23 cellular contexts compared by ENCODE assay signal in genomic region chr7:28528899-28529298, GRCh38.
"Had no signal": no experiment of that assay in that cellular context is flagged by ENCODE, and none has a peak within 500 bp of the region (broad histone marks: within the 10 kb centered on the region; RNA-seq: fewer than 3 reads in every experiment).

No MANE protein-coding gene starts in this region.

- ATAC-seq: activated T-cell treated with anti-CD3 and anti-CD28 coated beads, Interleukin-2, amount 50 U/mL, for 72 hours; mucosa of descending colon; psoas muscle; right lobe of liver; T-cell had no signal

- H3K27me3 Mint-ChIP-seq: memory B cell had no signal

- H3K36me3 ChIP-seq: ascending aorta, right lobe of liver, spleen, thyroid gland had no signal

- H3K27ac ChIP-seq: dorsolateral prefrontal cortex, psoas muscle, right lobe of liver, SK-N-MC, spleen had no signal

- H3K4me3 Mint-ChIP-seq: activated T-cell treated with anti-CD3 and anti-CD28 coated beads, Interleukin-2, amount 50 U/mL, for 72 hours; memory B cell; naive B cell; neural crest cell; T-cell had no signal

- H3K36me3 Mint-ChIP-seq: memory B cell, naive B cell, T-cell had no signal

- H3K9me3 ChIP-seq: ascending aorta, mucosa of descending colon, psoas muscle, right lobe of liver, thyroid gland had no signal

- FAIRE-seq: frontal cortex had no signal

- H3K4me1 Mint-ChIP-seq: T-cell had no signal

- H3K9me3 Mint-ChIP-seq: activated T-cell treated with anti-CD3 and anti-CD28 coated beads, Interleukin-2, amount 50 U/mL, for 72 hours; memory B cell had no signal

- H3K4me3 ChIP-seq: ascending aorta, dorsolateral prefrontal cortex, mucosa of descending colon, psoas muscle, right lobe of liver, SK-N-MC, spleen, thyroid gland had no signal

- H3K27me3 ChIP-seq: ascending aorta, right lobe of liver, spleen, thyroid gland had no signal

- H3K4me1 ChIP-seq: right lobe of liver, spleen had no signal

- DNase-seq: activated CD4-positive, alpha-beta T cell treated with anti-CD3 and anti-CD28 coated beads, Interleukin-2, amount 50 U/mL, for 1 hour; activated CD8-positive, alpha-beta memory T cell treated with anti-CD3 and anti-CD28 coated beads for 24 hours; activated CD8-positive, alpha-beta memory T cell treated with anti-CD3 and anti-CD28 coated beads, Interleukin-2, amount 50 U/mL, for 48 hours; activated effector memory CD4-positive, alpha-beta T cell treated with anti-CD3 and anti-CD28 coated beads, Interleukin-2, amount 50 U/mL, for 16 hours; activated naive CD4-positive, alpha-beta T cell treated with anti-CD3 and anti-CD28 coated beads, Interleukin-2, amount 50 U/mL, for 16 hours; activated T-cell treated with anti-CD3 and anti-CD28 coated beads, Interleukin-2, amount 50 U/mL, for 72 hours; dorsolateral prefrontal cortex; head of caudate nucleus; kidney glomerular epithelial cell; mucosa of descending colon; naive B cell; psoas muscle; right lobe of liver; spleen; stimulated activated naive CD4-positive, alpha-beta T cell; T-cell; T-helper 9 cell; thyroid gland had no signal
